Comparison of ENCODE assay signal across 11 cellular contexts in genomic region chr6:46039646-46040045, GRCh38. TPM values are rescaled to one million over a fixed set of nuclear protein-coding genes. Genes with fewer than 3 reads are reported as not detected.
"Had no signal": no experiment of that assay in that cellular context is flagged by ENCODE, and none has a peak within 500 bp of the region (broad histone marks: within the 10 kb centered on the region; RNA-seq: fewer than 3 reads in every experiment).

No MANE protein-coding gene starts in this region.

- FAIRE-seq: HepG2 had no signal

- H3K27ac ChIP-seq: GM23248, HL-60 had no signal

- H3K9me3 ChIP-seq: HAP-1 had no signal

- DNase-seq: GM23248, GOT3, H7, HFFc6, KBM-7 had no signal

- H3K9ac ChIP-seq: GM23248 had no signal

- ATAC-seq: HCT116, HepG2 had no signal

- H3K36me3 ChIP-seq: HAP-1 had no signal

- H2AFZ ChIP-seq: GM23248 had no signal

- H3K4me3 ChIP-seq: GM23248, HAP-1 had no signal

- H3K4me1 ChIP-seq: HAP-1 had no signal

RNA-seq across cellular contexts. Expression of gene CLIC5, which starts 24.0 kb away (rescaled TPM):
- total RNA-seq: GM23248, H4, HepG2, HFFc6, HT1080 had no signal
- polyA plus RNA-seq: GM23248, HepG2 had no signal
